ENCODE assay signal across 8 cellular contexts in genomic region chr7:25389489-25390106, GRCh38.
DNase-seq lines count a peak whose midpoint lies in the region; ATAC-seq, FAIRE-seq and TF ChIP-seq lines count a peak whose summit lies in the region.

No MANE protein-coding gene starts in this region.

- H3K4me3 ChIP-seq in BE2C (ENCODE audit: low read depth, low read length), result no peak overlapping the region
- H3K4me3 ChIP-seq in bronchial epithelial cell (ENCODE audit: low read depth, low read length), result no peak overlapping the region
- H3K4me3 ChIP-seq in HepG2 (replicated peaks in 1 of 3; ENCODE audit: insufficient read depth in 1 of 3, low read depth in 2 of 3, low read length in 3 of 3), result no peak overlapping the region

- intact Hi-C loops in HepG2 (cut with micrococcal nuclease; ENCODE audit: unreplicated experiment), result loop anchor here (1.0 to 2.0 kb wide), 2 partner anchors 130 to 465 kb away; no protein-coding TSS in a partner anchor

- H3K36me3 ChIP-seq in BE2C (no peaks in the 10 kb centered on the region), bronchial epithelial cell (ENCODE audit: control insufficient read depth, insufficient read depth, low read length) (no peaks in the 10 kb centered on the region), HepG2 (replicated peaks in 1 of 2; ENCODE audit: control insufficient read depth in 1 of 2, insufficient read depth in 2 of 2, low read length in 2 of 2) (no peaks in the 10 kb centered on the region)

- TF ChIP-seq EP300 in HepG2 (IDR thresholded peaks at IDR 0.05; ENCODE audit: low read depth in 2 of 2, low read length in 2 of 2), result no peak
- TF ChIP-seq EP300 in HepG2 (CRISPR knock-in tag; IDR thresholded peaks at IDR 0.05; ENCODE audit: borderline replicate concordance), result no peak

- H3K79me2 ChIP-seq in HepG2 (ENCODE audit: insufficient read depth, low read length), result no peaks in the 10 kb centered on the region

- H2AFZ ChIP-seq in HepG2 (ENCODE audit: low read length), result no peak overlapping the region

- CTCF ChIA-PET in HepG2 (lab: Yijun Ruan, JAX; ENCODE audit: low intra/inter-chr PET ratio, low total read pairs), result interaction anchor here (0.7 to 2.3 kb wide), 5 partner anchors 130 to 462 kb away, joined by 3 to 22 read pairs (median 4); no protein-coding TSS in a partner anchor

- H3K9me3 ChIP-seq in BE2C (no peaks in the 10 kb centered on the region), HepG2 (ENCODE audit: low read length) (no peaks in the 10 kb centered on the region)

- H3K9ac ChIP-seq in HepG2 (ENCODE audit: insufficient read depth, low read depth, low read length), result no peak overlapping the region

- no peak for ATAC-seq in HepG2

- FAIRE-seq in GM19239 (lab: Jason Lieb, UNC) (peak; percentile 57), bronchial epithelial cell (lab: Jason Lieb, UNC) (no peak), HepG2 (lab: Jason Lieb, UNC) (no peak)

- no peak overlapping the region for H3K4me2 ChIP-seq in HepG2 (ENCODE audit: low read depth, low read length)

- H4K20me1 ChIP-seq in HepG2 (ENCODE audit: insufficient read depth, low read length), result no peaks in the 10 kb centered on the region

- no peak overlapping the region for H3K27ac ChIP-seq in HepG2 (ENCODE audit: extremely low read length, insufficient read depth, low read length)

- TF ChIP-seq RAD21 in HepG2 (CRISPR knock-in tag; IDR thresholded peaks at IDR 0.05), result no peak

- BruUV-seq in HepG2 (replicated peaks; lab: Mats Ljungman, UMichigan), result no TSS peak

- in situ Hi-C loops in HepG2 (cut with HindIII; ENCODE audit: extremely low pct_ligation_motif_present, low pct_unique_long_range_greater_than_20kb), result loop anchor here (5.0 to 10.0 kb wide), 3 partner anchors 132 to 463 kb away; no protein-coding TSS in a partner anchor

- TF ChIP-seq CTCF in BE2C (IDR thresholded peaks at IDR 0.05; ENCODE audit: low read depth, low read length), result peak; percentile 58
- TF ChIP-seq CTCF in bronchial epithelial cell (IDR thresholded peaks at IDR 0.05; ENCODE audit: insufficient read depth, low read length, severe bottlenecking), result peak; percentile 39
- no peak; the same call in 1 of the 2 replicates for TF ChIP-seq CTCF in HepG2 (CRISPR knock-in tag; IDR thresholded peaks at IDR 0.05)

- WGBS in HepG2 (ENCODE audit: low lambda C conversion rate), result 6% methylated on average over 8 of the region's 8 CpGs

- no peaks in the 10 kb centered on the region for H3K27me3 ChIP-seq in BE2C
- H3K27me3 ChIP-seq in bronchial epithelial cell (ENCODE audit: control insufficient read depth, insufficient read depth, low read length), result peaks cover 3% of the 10 kb centered on the region
- peaks cover 0 to 2% of the 10 kb centered on the region in 2 experiments; a peak in 2 of 5 replicates for H3K27me3 ChIP-seq in HepG2 (ENCODE audit: control insufficient read depth in 1 of 2, insufficient read depth in 2 of 2, low read length in 2 of 2)

- H3K4me1 ChIP-seq in BE2C (no peaks in the 10 kb centered on the region), HepG2 (ENCODE audit: insufficient read depth, low read length) (no peaks in the 10 kb centered on the region)

- TF ChIP-seq POLR2A in HepG2 (IDR thresholded peaks at IDR 0.05; ENCODE audit: insufficient read depth in 1 of 2, low read depth in 2 of 2, low read length in 2 of 2), result no peak

- POLR2A ChIA-PET in HepG2 (lab: Yijun Ruan, JAX), result no interaction called here

- DNase-seq in BE2C (no peak), GM19239 (ENCODE audit: insufficient read length, low spot score) (no peak), NCI-H2227 (lab: John Stamatoyannopoulos, UW; ENCODE audit: unreplicated experiment) (peak; percentile 78), bronchial epithelial cell (ENCODE audit: low read depth) (peak; percentile 32), HepG2 (ENCODE audit: low spot score) (peak; percentile 13), UCSD-AML1 (lab: John Stamatoyannopoulos, UW; ENCODE audit: unreplicated experiment) (no peak), NCI-H1048 (lab: John Stamatoyannopoulos, UW) (no peak)
- DNase-seq in activated CD4-positive, CD25-positive, alpha-beta regulatory T cell treated with anti-CD3 and anti-CD28 coated beads, Interleukin-2, amount 50 U/mL, for 72 hours, result no peak

TF ChIP-seq in HepG2, 621 proteins besides CTCF, POLR2A, EP300 and RAD21:
- TF ChIP-seq STAG1 (CRISPR knock-in tag; IDR thresholded peaks at IDR 0.05) (peak; percentile 37; the same call in 1 of the 2 replicates), ARID3A (IDR thresholded peaks at IDR 0.05; ENCODE audit: low read depth, low read length) (peak; percentile 35; the same call in 1 of the 2 replicates), ZFP82 (CRISPR knock-in tag; IDR thresholded peaks at IDR 0.05; ENCODE audit: borderline replicate concordance) (no peak)

Comparison
In these comparisons a context has a peak if more than half of its experiments do, and no peak if none do; other contexts are left out.
1. DNase-seq: peak in NCI-H2227 (single experiment), bronchial epithelial cell (single experiment) and HepG2 (single experiment); none in BE2C (single experiment), GM19239 (single experiment), UCSD-AML1 (single experiment), NCI-H1048 (single experiment) and activated CD4-positive, CD25-positive, alpha-beta regulatory T cell treated with anti-CD3 and anti-CD28 coated beads, Interleukin-2, amount 50 U/mL, for 72 hours (single experiment).